1 cellular context compared by ENCODE assay signal in the genomic region with DNA sequence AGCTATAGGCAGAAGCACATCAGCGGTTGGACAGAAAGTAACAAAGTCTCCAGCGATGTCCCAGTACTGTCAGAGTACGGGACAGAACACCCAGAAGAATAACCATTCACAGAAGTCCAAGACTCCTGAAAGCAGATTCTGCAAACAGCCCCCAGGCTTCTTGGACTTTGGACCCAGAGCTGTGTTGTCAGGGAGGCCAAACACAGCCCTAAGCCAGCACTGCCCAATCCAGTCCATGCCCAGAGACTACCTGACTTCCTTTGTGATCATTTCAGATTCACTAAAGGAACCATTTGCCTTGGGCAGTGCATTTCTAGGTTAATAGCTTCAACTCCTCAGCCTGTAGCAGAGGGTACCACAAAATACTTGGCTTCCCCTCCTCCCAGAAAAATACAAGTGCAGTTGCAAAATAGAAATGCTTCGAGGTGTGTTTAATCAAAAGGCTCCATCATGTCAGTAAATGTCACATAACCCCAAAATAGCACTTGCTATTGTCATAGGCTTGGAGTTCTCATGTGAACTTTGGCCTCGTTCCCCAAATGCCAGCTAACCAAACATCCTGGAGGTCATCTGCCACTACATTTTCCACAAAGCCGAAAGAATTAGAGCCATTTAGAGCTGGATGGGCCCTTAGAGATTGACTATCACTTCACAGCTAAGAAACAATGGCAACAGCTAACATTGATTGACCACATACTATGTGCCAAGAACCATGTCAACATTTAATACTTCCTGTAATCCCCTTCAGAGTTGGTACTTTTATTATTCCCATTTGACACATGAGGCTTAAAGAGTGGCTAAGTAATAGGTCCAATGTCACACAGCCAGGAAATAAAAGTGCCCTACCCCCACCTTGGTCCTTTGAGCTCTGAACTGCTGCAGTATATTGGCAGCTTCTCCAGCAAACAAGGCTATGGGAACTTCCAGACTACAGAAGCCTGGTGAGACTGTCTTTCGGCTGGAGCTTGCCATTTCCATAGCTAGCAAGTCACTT.
TF ChIP-seq lines count a peak whose summit lies in the region.

No MANE protein-coding gene starts in this region.

TF ChIP-seq in HepG2, 621 proteins besides CTCF, POLR2A, EP300 and RAD21 (continued from another document and continues in another):
- TF ChIP-seq, protein P1, sequence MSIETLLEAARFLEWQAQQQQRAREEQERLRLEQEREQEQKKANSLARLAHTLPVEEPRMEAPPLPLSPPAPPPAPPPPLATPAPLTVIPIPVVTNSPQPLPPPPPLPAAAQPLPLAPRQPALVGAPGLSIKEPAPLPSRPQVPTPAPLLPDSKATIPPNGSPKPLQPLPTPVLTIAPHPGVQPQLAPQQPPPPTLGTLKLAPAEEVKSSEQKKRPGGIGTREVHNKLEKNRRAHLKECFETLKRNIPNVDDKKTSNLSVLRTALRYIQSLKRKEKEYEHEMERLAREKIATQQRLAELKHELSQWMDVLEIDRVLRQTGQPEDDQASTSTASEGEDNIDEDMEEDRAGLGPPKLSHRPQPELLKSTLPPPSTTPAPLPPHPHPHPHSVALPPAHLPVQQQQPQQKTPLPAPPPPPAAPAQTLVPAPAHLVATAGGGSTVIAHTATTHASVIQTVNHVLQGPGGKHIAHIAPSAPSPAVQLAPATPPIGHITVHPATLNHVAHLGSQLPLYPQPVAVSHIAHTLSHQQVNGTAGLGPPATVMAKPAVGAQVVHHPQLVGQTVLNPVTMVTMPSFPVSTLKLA (IDR thresholded peaks at IDR 0.05): no peak
- TF ChIP-seq ZNF772 (CRISPR knock-in tag; IDR thresholded peaks at IDR 0.05): peak; percentile 29; the same call in 1 of the 2 replicates
- TF ChIP-seq, protein P2, sequence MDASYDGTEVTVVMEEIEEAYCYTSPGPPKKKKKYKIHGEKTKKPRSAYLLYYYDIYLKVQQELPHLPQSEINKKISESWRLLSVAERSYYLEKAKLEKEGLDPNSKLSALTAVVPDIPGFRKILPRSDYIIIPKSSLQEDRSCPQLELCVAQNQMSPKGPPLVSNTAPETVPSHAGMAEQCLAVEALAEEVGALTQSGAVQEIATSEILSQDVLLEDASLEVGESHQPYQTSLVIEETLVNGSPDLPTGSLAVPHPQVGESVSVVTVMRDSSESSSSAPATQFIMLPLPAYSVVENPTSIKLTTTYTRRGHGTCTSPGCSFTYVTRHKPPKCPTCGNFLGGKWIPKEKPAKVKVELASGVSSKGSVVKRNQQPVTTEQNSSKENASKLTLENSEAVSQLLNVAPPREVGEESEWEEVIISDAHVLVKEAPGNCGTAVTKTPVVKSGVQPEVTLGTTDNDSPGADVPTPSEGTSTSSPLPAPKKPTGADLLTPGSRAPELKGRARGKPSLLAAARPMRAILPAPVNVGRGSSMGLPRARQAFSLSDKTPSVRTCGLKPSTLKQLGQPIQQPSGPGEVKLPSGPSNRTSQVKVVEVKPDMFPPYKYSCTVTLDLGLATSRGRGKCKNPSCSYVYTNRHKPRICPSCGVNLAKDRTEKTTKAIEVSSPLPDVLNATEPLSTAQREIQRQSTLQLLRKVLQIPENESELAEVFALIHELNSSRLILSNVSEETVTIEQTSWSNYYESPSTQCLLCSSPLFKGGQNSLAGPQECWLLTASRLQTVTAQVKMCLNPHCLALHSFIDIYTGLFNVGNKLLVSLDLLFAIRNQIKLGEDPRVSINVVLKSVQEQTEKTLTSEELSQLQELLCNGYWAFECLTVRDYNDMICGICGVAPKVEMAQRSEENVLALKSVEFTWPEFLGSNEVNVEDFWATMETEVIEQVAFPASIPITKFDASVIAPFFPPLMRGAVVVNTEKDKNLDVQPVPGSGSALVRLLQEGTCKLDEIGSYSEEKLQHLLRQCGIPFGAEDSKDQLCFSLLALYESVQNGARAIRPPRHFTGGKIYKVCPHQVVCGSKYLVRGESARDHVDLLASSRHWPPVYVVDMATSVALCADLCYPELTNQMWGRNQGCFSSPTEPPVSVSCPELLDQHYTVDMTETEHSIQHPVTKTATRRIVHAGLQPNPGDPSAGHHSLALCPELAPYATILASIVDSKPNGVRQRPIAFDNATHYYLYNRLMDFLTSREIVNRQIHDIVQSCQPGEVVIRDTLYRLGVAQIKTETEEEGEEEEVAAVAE (CRISPR knock-in tag; IDR thresholded peaks at IDR 0.05; ENCODE audit: borderline replicate concordance): peak; percentile 49; the same call in 1 of the 2 replicates
- TF ChIP-seq, protein P3, sequence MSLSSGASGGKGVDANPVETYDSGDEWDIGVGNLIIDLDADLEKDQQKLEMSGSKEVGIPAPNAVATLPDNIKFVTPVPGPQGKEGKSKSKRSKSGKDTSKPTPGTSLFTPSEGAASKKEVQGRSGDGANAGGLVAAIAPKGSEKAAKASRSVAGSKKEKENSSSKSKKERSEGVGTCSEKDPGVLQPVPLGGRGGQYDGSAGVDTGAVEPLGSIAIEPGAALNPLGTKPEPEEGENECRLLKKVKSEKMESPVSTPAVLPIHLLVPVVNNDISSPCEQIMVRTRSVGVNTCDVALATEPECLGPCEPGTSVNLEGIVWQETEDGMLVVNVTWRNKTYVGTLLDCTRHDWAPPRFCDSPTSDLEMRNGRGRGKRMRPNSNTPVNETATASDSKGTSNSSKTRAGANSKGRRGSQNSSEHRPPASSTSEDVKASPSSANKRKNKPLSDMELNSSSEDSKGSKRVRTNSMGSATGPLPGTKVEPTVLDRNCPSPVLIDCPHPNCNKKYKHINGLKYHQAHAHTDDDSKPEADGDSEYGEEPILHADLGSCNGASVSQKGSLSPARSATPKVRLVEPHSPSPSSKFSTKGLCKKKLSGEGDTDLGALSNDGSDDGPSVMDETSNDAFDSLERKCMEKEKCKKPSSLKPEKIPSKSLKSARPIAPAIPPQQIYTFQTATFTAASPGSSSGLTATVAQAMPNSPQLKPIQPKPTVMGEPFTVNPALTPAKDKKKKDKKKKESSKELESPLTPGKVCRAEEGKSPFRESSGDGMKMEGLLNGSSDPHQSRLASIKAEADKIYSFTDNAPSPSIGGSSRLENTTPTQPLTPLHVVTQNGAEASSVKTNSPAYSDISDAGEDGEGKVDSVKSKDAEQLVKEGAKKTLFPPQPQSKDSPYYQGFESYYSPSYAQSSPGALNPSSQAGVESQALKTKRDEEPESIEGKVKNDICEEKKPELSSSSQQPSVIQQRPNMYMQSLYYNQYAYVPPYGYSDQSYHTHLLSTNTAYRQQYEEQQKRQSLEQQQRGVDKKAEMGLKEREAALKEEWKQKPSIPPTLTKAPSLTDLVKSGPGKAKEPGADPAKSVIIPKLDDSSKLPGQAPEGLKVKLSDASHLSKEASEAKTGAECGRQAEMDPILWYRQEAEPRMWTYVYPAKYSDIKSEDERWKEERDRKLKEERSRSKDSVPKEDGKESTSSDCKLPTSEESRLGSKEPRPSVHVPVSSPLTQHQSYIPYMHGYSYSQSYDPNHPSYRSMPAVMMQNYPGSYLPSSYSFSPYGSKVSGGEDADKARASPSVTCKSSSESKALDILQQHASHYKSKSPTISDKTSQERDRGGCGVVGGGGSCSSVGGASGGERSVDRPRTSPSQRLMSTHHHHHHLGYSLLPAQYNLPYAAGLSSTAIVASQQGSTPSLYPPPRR (CRISPR knock-in tag; IDR thresholded peaks at IDR 0.05; ENCODE audit: borderline replicate concordance): peak; percentile 78
- TF ChIP-seq, protein P4, sequence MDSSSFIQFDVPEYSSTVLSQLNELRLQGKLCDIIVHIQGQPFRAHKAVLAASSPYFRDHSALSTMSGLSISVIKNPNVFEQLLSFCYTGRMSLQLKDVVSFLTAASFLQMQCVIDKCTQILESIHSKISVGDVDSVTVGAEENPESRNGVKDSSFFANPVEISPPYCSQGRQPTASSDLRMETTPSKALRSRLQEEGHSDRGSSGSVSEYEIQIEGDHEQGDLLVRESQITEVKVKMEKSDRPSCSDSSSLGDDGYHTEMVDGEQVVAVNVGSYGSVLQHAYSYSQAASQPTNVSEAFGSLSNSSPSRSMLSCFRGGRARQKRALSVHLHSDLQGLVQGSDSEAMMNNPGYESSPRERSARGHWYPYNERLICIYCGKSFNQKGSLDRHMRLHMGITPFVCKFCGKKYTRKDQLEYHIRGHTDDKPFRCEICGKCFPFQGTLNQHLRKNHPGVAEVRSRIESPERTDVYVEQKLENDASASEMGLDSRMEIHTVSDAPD (CRISPR knock-in tag; IDR thresholded peaks at IDR 0.05): peak; percentile 46; the same call in 1 of the 2 replicates
- TF ChIP-seq ZNF572 (CRISPR knock-in tag; IDR thresholded peaks at IDR 0.05): no peak
- 0 out of 2 replicates have a peak, but pooled peaks have one; percentile 21 for TF ChIP-seq TAF1 (CRISPR knock-in tag; IDR thresholded peaks at IDR 0.05)
- TF ChIP-seq, protein P5, sequence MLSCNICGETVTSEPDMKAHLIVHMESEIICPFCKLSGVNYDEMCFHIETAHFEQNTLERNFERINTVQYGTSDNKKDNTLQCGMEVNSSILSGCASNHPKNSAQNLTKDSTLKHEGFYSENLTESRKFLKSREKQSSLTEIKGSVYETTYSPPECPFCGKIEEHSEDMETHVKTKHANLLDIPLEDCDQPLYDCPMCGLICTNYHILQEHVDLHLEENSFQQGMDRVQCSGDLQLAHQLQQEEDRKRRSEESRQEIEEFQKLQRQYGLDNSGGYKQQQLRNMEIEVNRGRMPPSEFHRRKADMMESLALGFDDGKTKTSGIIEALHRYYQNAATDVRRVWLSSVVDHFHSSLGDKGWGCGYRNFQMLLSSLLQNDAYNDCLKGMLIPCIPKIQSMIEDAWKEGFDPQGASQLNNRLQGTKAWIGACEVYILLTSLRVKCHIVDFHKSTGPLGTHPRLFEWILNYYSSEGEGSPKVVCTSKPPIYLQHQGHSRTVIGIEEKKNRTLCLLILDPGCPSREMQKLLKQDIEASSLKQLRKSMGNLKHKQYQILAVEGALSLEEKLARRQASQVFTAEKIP (CRISPR knock-in tag; IDR thresholded peaks at IDR 0.05; ENCODE audit: borderline replicate concordance): no peak
- TF ChIP-seq ZNF20 (CRISPR knock-in tag; IDR thresholded peaks at IDR 0.05): no peak
- peak; percentile 32 for TF ChIP-seq FOXA3 (CRISPR knock-in tag; IDR thresholded peaks at IDR 0.05)
- TF ChIP-seq NFYB (CRISPR knock-in tag; IDR thresholded peaks at IDR 0.05): no peak
- TF ChIP-seq ATM (IDR thresholded peaks at IDR 0.05; ENCODE audit: borderline replicate concordance): no peak
- TF ChIP-seq ZNF761 (CRISPR knock-in tag; conservative IDR thresholded peaks at IDR 0.05): no peak
- TF ChIP-seq ZSCAN29 (CRISPR knock-in tag; conservative IDR thresholded peaks at IDR 0.05): 0 out of 2 replicates have a peak, but pooled peaks have one; percentile 33
- TF ChIP-seq, protein P6, sequence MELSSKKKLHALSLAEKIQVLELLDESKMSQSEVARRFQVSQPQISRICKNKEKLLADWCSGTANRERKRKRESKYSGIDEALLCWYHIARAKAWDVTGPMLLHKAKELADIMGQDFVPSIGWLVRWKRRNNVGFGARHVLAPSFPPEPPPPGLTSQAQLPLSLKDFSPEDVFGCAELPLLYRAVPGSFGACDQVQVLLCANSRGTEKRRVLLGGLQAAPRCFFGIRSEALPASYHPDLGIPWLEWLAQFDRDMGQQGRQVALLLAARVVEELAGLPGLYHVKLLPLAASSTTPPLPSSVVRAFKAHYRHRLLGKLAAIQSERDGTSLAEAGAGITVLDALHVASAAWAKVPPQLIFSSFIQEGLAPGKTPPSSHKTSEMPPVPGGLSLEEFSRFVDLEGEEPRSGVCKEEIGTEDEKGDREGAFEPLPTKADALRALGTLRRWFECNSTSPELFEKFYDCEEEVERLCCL (CRISPR knock-in tag; IDR thresholded peaks at IDR 0.05; ENCODE audit: borderline replicate concordance): no peak
- TF ChIP-seq IRX3 (CRISPR knock-in tag; IDR thresholded peaks at IDR 0.05; ENCODE audit: borderline replicate concordance, low read depth): no peak
- TF ChIP-seq ARHGAP35 (CRISPR knock-in tag; IDR thresholded peaks at IDR 0.05; ENCODE audit: borderline replicate concordance): no peak
- TF ChIP-seq, protein P7, sequence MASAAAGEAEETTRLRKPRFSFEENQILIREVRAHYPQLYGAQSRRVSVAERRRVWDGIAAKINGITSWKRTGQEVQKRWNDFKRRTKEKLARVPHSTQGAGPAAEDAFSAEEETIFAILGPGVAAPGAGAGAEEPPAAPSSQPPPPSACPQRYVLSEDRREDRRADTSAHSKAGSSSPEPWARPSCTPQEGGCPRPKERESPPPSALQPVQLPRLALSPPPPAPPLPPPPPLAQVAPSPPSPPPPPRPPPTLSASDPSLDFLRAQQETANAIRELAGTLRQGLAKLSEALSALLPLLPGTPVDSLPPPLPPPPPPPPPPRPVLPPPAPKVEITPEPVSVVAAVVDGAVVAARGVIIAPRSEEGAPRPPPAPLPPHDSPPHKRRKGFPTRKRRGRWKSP (CRISPR knock-in tag; IDR thresholded peaks at IDR 0.05): no peak
- no peak for TF ChIP-seq NFYC (CRISPR knock-in tag; IDR thresholded peaks at IDR 0.05)
- TF ChIP-seq, protein P8, sequence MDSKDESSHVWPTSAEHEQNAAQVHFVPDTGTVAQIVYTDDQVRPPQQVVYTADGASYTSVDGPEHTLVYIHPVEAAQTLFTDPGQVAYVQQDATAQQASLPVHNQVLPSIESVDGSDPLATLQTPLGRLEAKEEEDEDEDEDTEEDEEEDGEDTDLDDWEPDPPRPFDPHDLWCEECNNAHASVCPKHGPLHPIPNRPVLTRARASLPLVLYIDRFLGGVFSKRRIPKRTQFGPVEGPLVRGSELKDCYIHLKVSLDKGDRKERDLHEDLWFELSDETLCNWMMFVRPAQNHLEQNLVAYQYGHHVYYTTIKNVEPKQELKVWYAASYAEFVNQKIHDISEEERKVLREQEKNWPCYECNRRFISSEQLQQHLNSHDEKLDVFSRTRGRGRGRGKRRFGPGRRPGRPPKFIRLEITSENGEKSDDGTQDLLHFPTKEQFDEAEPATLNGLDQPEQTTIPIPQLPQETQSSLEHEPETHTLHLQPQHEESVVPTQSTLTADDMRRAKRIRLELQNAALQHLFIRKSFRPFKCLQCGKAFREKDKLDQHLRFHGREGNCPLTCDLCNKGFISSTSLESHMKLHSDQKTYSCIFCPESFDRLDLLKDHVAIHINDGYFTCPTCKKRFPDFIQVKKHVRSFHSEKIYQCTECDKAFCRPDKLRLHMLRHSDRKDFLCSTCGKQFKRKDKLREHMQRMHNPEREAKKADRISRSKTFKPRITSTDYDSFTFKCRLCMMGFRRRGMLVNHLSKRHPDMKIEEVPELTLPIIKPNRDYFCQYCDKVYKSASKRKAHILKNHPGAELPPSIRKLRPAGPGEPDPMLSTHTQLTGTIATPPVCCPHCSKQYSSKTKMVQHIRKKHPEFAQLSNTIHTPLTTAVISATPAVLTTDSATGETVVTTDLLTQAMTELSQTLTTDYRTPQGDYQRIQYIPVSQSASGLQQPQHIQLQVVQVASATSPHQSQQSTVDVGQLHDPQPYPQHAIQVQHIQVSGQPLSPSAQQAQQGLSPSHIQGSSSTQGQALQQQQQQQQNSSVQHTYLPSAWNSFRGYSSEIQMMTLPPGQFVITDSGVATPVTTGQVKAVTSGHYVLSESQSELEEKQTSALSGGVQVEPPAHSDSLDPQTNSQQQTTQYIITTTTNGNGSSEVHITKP (CRISPR knock-in tag; IDR thresholded peaks at IDR 0.05; ENCODE audit: low read depth): no peak
- no peak for TF ChIP-seq SRSF4 (IDR thresholded peaks at IDR 0.05; ENCODE audit: low read depth, low read length, poor library complexity, severe bottlenecking)
- no peak for TF ChIP-seq JARID2 (CRISPR knock-in tag; IDR thresholded peaks at IDR 0.05; ENCODE audit: insufficient replicate concordance)
- 0 out of 2 replicates have a peak, but pooled peaks have one; percentile 31 for TF ChIP-seq ZNF333 (CRISPR knock-in tag; IDR thresholded peaks at IDR 0.05; ENCODE audit: borderline replicate concordance)
- peak; percentile 72 for TF ChIP-seq TBX2 (CRISPR knock-in tag; IDR thresholded peaks at IDR 0.05; ENCODE audit: borderline replicate concordance)
- peak; percentile 35; the same call in 1 of the 2 replicates for TF ChIP-seq NFIC (IDR thresholded peaks at IDR 0.05; ENCODE audit: low read length)
- no peak for TF ChIP-seq POLR2AphosphoS5 (IDR thresholded peaks at IDR 0.05; ENCODE audit: low read depth, low read length)
- TF ChIP-seq NR2F1 (CRISPR knock-in tag; IDR thresholded peaks at IDR 0.05): no peak; a peak in 2 of 4 replicates
- TF ChIP-seq PHF5A (CRISPR knock-in tag; IDR thresholded peaks at IDR 0.05; ENCODE audit: low read depth, unreplicated experiment): no peak
- peak; percentile 76 for TF ChIP-seq HNF4A (CRISPR knock-in tag; IDR thresholded peaks at IDR 0.05)
- no peak for TF ChIP-seq ZNF501 (CRISPR knock-in tag; IDR thresholded peaks at IDR 0.05)
